In genomic region chr5:127305486-127305885, GRCh38 we compare ENCODE assay signal across 21 cellular contexts. TPM values are rescaled to one million over a fixed set of nuclear protein-coding genes. Genes with fewer than 3 reads are reported as not detected.
A peak's percentile ranks its signal among the peaks of the same experiment; 100 is the strongest.
DNase-seq lines count a peak whose midpoint lies in the region; TF ChIP-seq lines count a peak whose summit lies in the region.
"Had no signal": no experiment of that assay in that cellular context is flagged by ENCODE, and none has a peak within 500 bp of the region (broad histone marks: within the 10 kb centered on the region; RNA-seq: fewer than 3 reads in every experiment).

No MANE protein-coding gene starts in this region.

- no peaks in the 10 kb centered on the region for H3K79me2 ChIP-seq in PC-9 (ENCODE audit: low read depth)

- no peaks in the 10 kb centered on the region; the same call in 1 of the 2 replicates for H3K9me2 ChIP-seq in PC-9 (ENCODE audit: insufficient read depth)
- H3K9me2 ChIP-seq: SK-N-SH had no signal

- H3K27ac ChIP-seq in substantia nigra (ENCODE audit: low read depth, low read length, poor library complexity, severe bottlenecking) = peak overlapping the region; percentile 90
- no peak overlapping the region for H3K27ac ChIP-seq in PC-9

- no peak overlapping the region for H3K4me2 ChIP-seq in PC-9
- H3K4me2 ChIP-seq: SK-N-SH had no signal

- no peaks in the 10 kb centered on the region for H3K9me3 ChIP-seq in PC-9 (ENCODE audit: insufficient read depth, low read depth)
- H3K9me3 ChIP-seq: SK-N-SH had no signal

- CTCF ChIA-PET in PC-9 (lab: Charles Lee) = no interaction called here

- peaks cover 2 to 4% (median 2%) of the 10 kb centered on the region in 3 donors for H3K27me3 Mint-ChIP-seq in CD14-positive monocyte (ENCODE audit: low read depth in 3 of 3)
- H3K27me3 Mint-ChIP-seq: CD4-positive, alpha-beta T cell had no signal

- DNase-seq in NCI-H526 (lab: John Stamatoyannopoulos, UW) = peak; percentile 0 to 22
- peak; percentile 80 for DNase-seq in astrocyte of the hippocampus (ENCODE audit: low read depth, low spot score)
- DNase-seq in head of caudate nucleus = peak in 25 of 42 donors; percentile 26 to 86 (median 55)
- DNase-seq in substantia nigra (lab: John Stamatoyannopoulos, UW) = peak in 26 of 49 donors; percentile 11 to 71 (median 32)
- no peak for DNase-seq in OCI-M1 (lab: John Stamatoyannopoulos, UW)
- no peak for DNase-seq in PC-9
- no peak for DNase-seq in CD14-positive monocyte (ENCODE audit: low spot score)
- DNase-seq: ACHN; AML-193; Calu3; CD4-positive, alpha-beta T cell; DMS79; H9; KG1; NCI-H146; NCI-H2107; NCI-H446 treated with DMSO at 0.1 percent for 48 hours; NCI-H82; SHP77; SK-N-SH had no signal

- no peak overlapping the region for H3K4me3 ChIP-seq in PC-9

- H3K27ac Mint-ChIP-seq in CD14-positive monocyte = no peak overlapping the region
- H3K27ac Mint-ChIP-seq: CD4-positive, alpha-beta T cell had no signal

- no peaks in the 10 kb centered on the region for H3K4me1 ChIP-seq in PC-9 (replicated peaks; ENCODE audit: insufficient read depth)

- no peaks in the 10 kb centered on the region for H3F3A ChIP-seq in PC-9 (ENCODE audit: insufficient read depth, low read depth)

- H3K9me3 Mint-ChIP-seq in CD14-positive monocyte = no peaks in the 10 kb centered on the region
- H3K9me3 Mint-ChIP-seq: CD4-positive, alpha-beta T cell had no signal

- no peaks in the 10 kb centered on the region for H3K36me3 ChIP-seq in PC-9 (ENCODE audit: low read depth)

- TF ChIP-seq CTCF in PC-9 (conservative IDR thresholded peaks at IDR 0.05) (no peak), CD14-positive monocyte (IDR thresholded peaks at IDR 0.05) (no peak)

- H4K20me1 ChIP-seq in PC-9 (ENCODE audit: insufficient read depth) = no peaks in the 10 kb centered on the region

- POLR2A ChIA-PET in PC-9 (lab: Charles Lee; ENCODE audit: unreplicated experiment) = no interaction called here

- intact Hi-C loops in head of caudate nucleus (cut with DNase I) (no loop called here), PC-9 (cut with micrococcal nuclease; ENCODE audit: unreplicated experiment) (no loop called here), CD14-positive monocyte (cut with micrococcal nuclease) (no loop called here)

- BruUV-seq in PC-9 (replicated peaks; lab: Mats Ljungman, UMichigan) = no TSS peak

- no peak overlapping the region for H2AFZ ChIP-seq in PC-9

- no peak overlapping the region for H3K4me3 Mint-ChIP-seq in CD14-positive monocyte
- H3K4me3 Mint-ChIP-seq: CD4-positive, alpha-beta T cell; H9 had no signal

- H3K27me3 ChIP-seq in PC-9 (ENCODE audit: insufficient read depth, low read depth) = no peaks in the 10 kb centered on the region

- no peaks in the 10 kb centered on the region for H3K4me1 Mint-ChIP-seq in CD14-positive monocyte

- no peaks in the 10 kb centered on the region for H3K36me3 Mint-ChIP-seq in CD14-positive monocyte

RNA-seq across cellular contexts. Expression of gene MEGF10, which starts 14.9 kb away (rescaled TPM):
- not detected in 2 replicates for total RNA-seq in PC-9 (2021)
- polyA plus RNA-seq in CD14-positive monocyte = not detected
- total RNA-seq: CD4-positive, alpha-beta T cell; HepG2 had no signal
- polyA plus RNA-seq: HepG2 had no signal

Comparison
In these comparisons a context has a peak if more than half of its experiments do, and no peak if none do; other contexts are left out.
1. DNase-seq: peak in NCI-H526 (2 of 2), astrocyte of the hippocampus (single experiment), head of caudate nucleus (25 of 42) and substantia nigra (26 of 49); none in OCI-M1 (single experiment), PC-9 (0 of 2) and CD14-positive monocyte (single experiment).